22 cellular contexts compared by ENCODE assay signal in the genomic region with DNA sequence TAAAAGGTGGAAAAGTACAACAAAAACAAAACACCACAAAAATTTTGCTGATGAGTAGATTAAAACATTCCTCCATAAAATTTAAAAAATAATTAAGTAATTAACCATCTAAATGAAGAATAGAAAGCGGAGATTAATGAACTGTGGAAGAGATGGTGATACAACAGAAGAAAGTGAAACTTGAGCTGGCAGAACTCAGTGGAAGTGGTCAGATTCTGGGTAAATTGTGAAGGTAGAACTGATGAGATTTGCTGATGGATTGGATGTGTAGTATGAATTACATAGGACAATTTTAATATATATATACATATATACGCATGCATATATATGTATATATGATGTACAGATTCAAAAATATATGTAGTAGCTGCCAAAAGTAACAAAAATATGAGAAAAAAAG.
DNase-seq lines count a peak whose midpoint lies in the region; ATAC-seq, FAIRE-seq and TF ChIP-seq lines count a peak whose summit lies in the region.
"Had no signal": no experiment of that assay in that cellular context is flagged by ENCODE, and none has a peak within 500 bp of the region (broad histone marks: within the 10 kb centered on the region; RNA-seq: fewer than 3 reads in every experiment).

No MANE protein-coding gene starts in this region.

- H3K27ac ChIP-seq in upper lobe of left lung, result no peak overlapping the region
- H3K27ac ChIP-seq: HL-60 had no signal

- H3K27me3 Mint-ChIP-seq in memory B cell, result no peaks in the 10 kb centered on the region
- H3K27me3 Mint-ChIP-seq in natural killer cell treated with Interleukin-12 subunit alpha and Interleukin-12 subunit beta and Interleukin-15 and Interleukin-18, amount 100 ng/mL, for 72 hours, result peaks cover 0 to 19% of the 10 kb centered on the region in 2 donors

- TF ChIP-seq EP300 in upper lobe of left lung (IDR thresholded peaks at IDR 0.05), result no peak

- H3K27ac Mint-ChIP-seq in memory B cell, result no peak overlapping the region
- no peak overlapping the region for H3K27ac Mint-ChIP-seq in natural killer cell treated with Interleukin-12 subunit alpha and Interleukin-12 subunit beta and Interleukin-15 and Interleukin-18, amount 100 ng/mL, for 72 hours
- H3K27ac Mint-ChIP-seq: CD14-positive monocyte had no signal

- H3K4me1 ChIP-seq in upper lobe of left lung, result no peaks in the 10 kb centered on the region

- WGBS in upper lobe of left lung, 2 donors, result 94 to 100% methylated on average over 2 of the region's 2 CpGs

- peaks cover 1% of the 10 kb centered on the region for H3K9me3 Mint-ChIP-seq in memory B cell
- peaks cover 3% of the 10 kb centered on the region for H3K9me3 Mint-ChIP-seq in natural killer cell treated with Interleukin-12 subunit alpha and Interleukin-12 subunit beta and Interleukin-15 and Interleukin-18, amount 100 ng/mL, for 72 hours

- H3K4me3 Mint-ChIP-seq in memory B cell, result no peak overlapping the region
- H3K4me3 Mint-ChIP-seq in natural killer cell treated with Interleukin-12 subunit alpha and Interleukin-12 subunit beta and Interleukin-15 and Interleukin-18, amount 100 ng/mL, for 72 hours, result no peak overlapping the region
- H3K4me3 Mint-ChIP-seq: CD14-positive monocyte had no signal

- H3K36me3 ChIP-seq in upper lobe of left lung, result no peaks in the 10 kb centered on the region

- DNase-seq in GM18507 (ENCODE audit: extremely low spot score, insufficient read length, low read depth) (no peak), memory B cell (ENCODE audit: low spot score in 2 of 2) (no peak), NCI-H345 treated with DMSO at 0.1 percent for 48 hours (lab: John Stamatoyannopoulos, UW; ENCODE audit: unreplicated experiment) (no peak), upper lobe of left lung (no peak)
- DNase-seq in activated CD4-positive, alpha-beta T cell treated with anti-CD3 and anti-CD28 coated beads for 48 hours, result no peak
- DNase-seq in natural killer cell treated with Interleukin-12 subunit alpha and Interleukin-12 subunit beta and Interleukin-15 and Interleukin-18, amount 100 ng/mL, for 72 hours (ENCODE audit: low spot score), result no peak
- DNase-seq: KBM-7; MM.1S; NCI-H1092; NCI-H1436; NCI-H187 treated with DMSO at 0.1 percent for 48 hours; NCI-H510A; NK-92 treated with Interleukin-12 subunit alpha and Interleukin-12 subunit beta, amount 100 ng/mL, for 24 hours; SIG-M5; SK-N-SH had no signal

- H3K4me3 ChIP-seq in upper lobe of left lung, result no peak overlapping the region

- no peaks in the 10 kb centered on the region for H3K9me3 ChIP-seq in upper lobe of left lung
- H3K9me3 ChIP-seq: SK-N-SH had no signal

- no peak for TF ChIP-seq CTCF in upper lobe of left lung (IDR thresholded peaks at IDR 0.05)

- H3K36me3 Mint-ChIP-seq in memory B cell, result no peaks in the 10 kb centered on the region
- no peaks in the 10 kb centered on the region for H3K36me3 Mint-ChIP-seq in natural killer cell treated with Interleukin-12 subunit alpha and Interleukin-12 subunit beta and Interleukin-15 and Interleukin-18, amount 100 ng/mL, for 72 hours
- H3K36me3 Mint-ChIP-seq: CD14-positive monocyte had no signal

- H3K4me1 Mint-ChIP-seq in memory B cell, result peaks cover 11% of the 10 kb centered on the region
- H3K4me1 Mint-ChIP-seq in natural killer cell treated with Interleukin-12 subunit alpha and Interleukin-12 subunit beta and Interleukin-15 and Interleukin-18, amount 100 ng/mL, for 72 hours (ENCODE audit: low read depth in 2 of 2), result no peaks in the 10 kb centered on the region

- H3K27me3 ChIP-seq in upper lobe of left lung, result no peaks in the 10 kb centered on the region

- FAIRE-seq in GM18507 (lab: Jason Lieb, UNC), result peak; percentile 82
- FAIRE-seq: A204.1, G401.6 had no signal

- peak; percentile 57 for ATAC-seq in GM18909 (IDR thresholded peaks at IDR 0.05; ENCODE audit: poor library complexity, unreplicated experiment)
- ATAC-seq in HG02981 (IDR thresholded peaks at IDR 0.05; ENCODE audit: unreplicated experiment), result peak; percentile 48
- peak; percentile 38 for ATAC-seq in memory B cell (ENCODE audit: low read depth)
- no peak for ATAC-seq in upper lobe of left lung (ENCODE audit: low FRiP score in 2 of 2)
- no peak for ATAC-seq in natural killer cell treated with Interleukin-12 subunit alpha and Interleukin-12 subunit beta and Interleukin-15 and Interleukin-18, amount 100 ng/mL, for 72 hours
- ATAC-seq: Panc1 had no signal

- TF ChIP-seq POLR2A in upper lobe of left lung (IDR thresholded peaks at IDR 0.05), result no peak

Comparison
In these comparisons a context has a peak if more than half of its experiments do, and no peak if none do; other contexts are left out.
1. ATAC-seq: peak in GM18909 (single experiment), HG02981 (single experiment) and memory B cell (single experiment); none in upper lobe of left lung (0 of 2) and natural killer cell treated with Interleukin-12 subunit alpha and Interleukin-12 subunit beta and Interleukin-15 and Interleukin-18, amount 100 ng/mL, for 72 hours (0 of 2).